30 cellular contexts compared by ENCODE assay signal in the genomic region with DNA sequence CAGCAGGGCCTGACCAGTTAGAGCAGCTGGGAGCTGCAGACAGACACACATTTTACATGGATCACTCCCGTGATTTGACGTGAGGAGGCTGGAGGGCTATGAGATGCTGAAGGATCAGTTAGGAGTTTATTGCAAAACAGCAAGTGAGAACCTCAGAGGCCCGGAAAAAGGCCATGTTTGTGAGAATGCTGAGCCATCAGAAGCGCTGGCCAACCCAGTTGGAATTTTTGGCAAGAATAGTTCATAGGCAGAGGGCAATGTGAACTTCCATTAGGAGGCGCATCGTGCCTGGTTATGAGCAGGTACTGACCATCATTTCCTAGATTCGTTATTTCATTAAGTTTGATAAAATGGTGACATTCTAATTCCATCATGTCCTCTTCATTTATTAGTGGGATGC.
"Had no signal": no experiment of that assay in that cellular context is flagged by ENCODE, and none has a peak within 500 bp of the region (broad histone marks: within the 10 kb centered on the region; RNA-seq: fewer than 3 reads in every experiment).

No MANE protein-coding gene starts in this region.

- ATAC-seq: activated CD4-positive, CD25-positive, alpha-beta regulatory T cell treated with anti-CD3 and anti-CD28 coated beads, Interleukin-2, amount 50 U/mL, for 24 hours; effector memory CD8-positive, alpha-beta T cell; left ventricle myocardium superior; stimulated activated effector memory CD8-positive, alpha-beta T cell treated with anti-CD3 and anti-CD28 coated beads, Interleukin-12 subunit alpha, Interleukin-12 subunit beta, amount 100 ng/mL, for 72 hours had no signal

- H3K4me3 ChIP-seq: ascending aorta, ovary, sigmoid colon, thoracic aorta, uterus had no signal

- H3K27ac Mint-ChIP-seq: activated CD4-positive, alpha-beta memory T cell treated with anti-CD3 and anti-CD28 coated beads for 36 hours; activated naive CD4-positive, alpha-beta T cell treated with anti-CD3 and anti-CD28 coated beads, Interleukin-2, amount 10 ng/mL, durations not matched to agents 7 days and 5 days; activated naive CD8-positive, alpha-beta T cell treated with anti-CD3 and anti-CD28 coated beads, Interleukin-2, amount 10 ng/mL, durations not matched to agents 7 days and 5 days; activated T-cell treated with anti-CD3 and anti-CD28 coated beads, Interleukin-2, amount 50 U/mL, for 24 hours; effector memory CD8-positive, alpha-beta T cell; nephron; progenitor cell of endocrine pancreas; stimulated activated effector memory CD8-positive, alpha-beta T cell treated with anti-CD3 and anti-CD28 coated beads, Interleukin-12 subunit alpha, Interleukin-12 subunit beta, amount 100 ng/mL, for 72 hours; stimulated activated naive CD8-positive, alpha-beta T cell treated with anti-CD3 and anti-CD28 coated beads, Interleukin-15, Interleukin-2, amounts not matched to agents 100 ng/mL and 50 ng/mL, for 24 hours; T-helper 1 cell treated with Interleukin-12 subunit alpha and Interleukin-12 subunit beta and Interleukin-4 antibody, amounts not matched to agents 30 μg/mL and 1 μg/mL, for 36 hours had no signal

- H3K27ac ChIP-seq: ascending aorta, brain microvascular endothelial cell, neutrophil, ovary, sigmoid colon, thoracic aorta, uterus, VCaP had no signal

- H3K4me3 Mint-ChIP-seq: activated CD4-positive, alpha-beta memory T cell treated with anti-CD3 and anti-CD28 coated beads for 36 hours; activated naive CD4-positive, alpha-beta T cell treated with anti-CD3 and anti-CD28 coated beads, Interleukin-2, amount 10 ng/mL, durations not matched to agents 7 days and 5 days; activated naive CD8-positive, alpha-beta T cell treated with anti-CD3 and anti-CD28 coated beads, Interleukin-2, amount 10 ng/mL, durations not matched to agents 7 days and 5 days; activated T-cell treated with anti-CD3 and anti-CD28 coated beads, Interleukin-2, amount 50 U/mL, for 24 hours; effector memory CD8-positive, alpha-beta T cell; nephron; stimulated activated effector memory CD8-positive, alpha-beta T cell treated with anti-CD3 and anti-CD28 coated beads, Interleukin-12 subunit alpha, Interleukin-12 subunit beta, amount 100 ng/mL, for 72 hours; stimulated activated naive CD8-positive, alpha-beta T cell treated with anti-CD3 and anti-CD28 coated beads, Interleukin-15, Interleukin-2, amounts not matched to agents 100 ng/mL and 50 ng/mL, for 24 hours; T-helper 1 cell treated with Interleukin-12 subunit alpha and Interleukin-12 subunit beta and Interleukin-4 antibody, amounts not matched to agents 30 μg/mL and 1 μg/mL, for 36 hours had no signal

- H3K27me3 ChIP-seq: ascending aorta, brain microvascular endothelial cell, ovary, sigmoid colon, uterus had no signal

- DNase-seq: activated CD4-positive, alpha-beta memory T cell treated with anti-CD3 and anti-CD28 coated beads for 36 hours; activated CD4-positive, alpha-beta T cell treated with anti-CD3 and anti-CD28 coated beads for 48 hours; activated CD8-positive, alpha-beta memory T cell treated with anti-CD3 and anti-CD28 coated beads, Interleukin-2, amount 50 U/mL, for 48 hours; activated gamma-delta T cell; activated naive CD4-positive, alpha-beta T cell treated with anti-CD3 and anti-CD28 coated beads, Interleukin-2, amount 10 ng/mL, durations not matched to agents 7 days and 5 days; activated naive CD8-positive, alpha-beta T cell treated with anti-CD3 and anti-CD28 coated beads, Interleukin-2, amount 10 ng/mL, durations not matched to agents 7 days and 5 days; activated T-cell treated with anti-CD3 and anti-CD28 coated beads, Interleukin-2, amount 50 U/mL, for 24 hours; brain microvascular endothelial cell; cortex of kidney; effector memory CD8-positive, alpha-beta T cell; left ventricle myocardium superior; mammary epithelial cell; ovary; retina; sigmoid colon; small intestine; stimulated activated CD4-positive, alpha-beta T cell treated with anti-CD3 and anti-CD28 coated beads, Interleukin-4, amount 100 ng/mL, for 24 hours; T-helper 9 cell; trophoblast cell; uterus had no signal

- H3K36me3 Mint-ChIP-seq: activated CD4-positive, alpha-beta memory T cell treated with anti-CD3 and anti-CD28 coated beads for 36 hours; activated naive CD4-positive, alpha-beta T cell treated with anti-CD3 and anti-CD28 coated beads, Interleukin-2, amount 10 ng/mL, durations not matched to agents 7 days and 5 days; activated naive CD8-positive, alpha-beta T cell treated with anti-CD3 and anti-CD28 coated beads, Interleukin-2, amount 10 ng/mL, durations not matched to agents 7 days and 5 days; stimulated activated effector memory CD8-positive, alpha-beta T cell treated with anti-CD3 and anti-CD28 coated beads, Interleukin-12 subunit alpha, Interleukin-12 subunit beta, amount 100 ng/mL, for 72 hours had no signal

- H3K36me3 ChIP-seq: ascending aorta, brain microvascular endothelial cell, neutrophil, ovary, sigmoid colon, thoracic aorta, uterus had no signal

- H3K4me1 ChIP-seq: ascending aorta, sigmoid colon, uterus had no signal

- H3K9me3 Mint-ChIP-seq: activated CD4-positive, alpha-beta memory T cell treated with anti-CD3 and anti-CD28 coated beads for 36 hours; activated naive CD4-positive, alpha-beta T cell treated with anti-CD3 and anti-CD28 coated beads, Interleukin-2, amount 10 ng/mL, durations not matched to agents 7 days and 5 days; activated naive CD8-positive, alpha-beta T cell treated with anti-CD3 and anti-CD28 coated beads, Interleukin-2, amount 10 ng/mL, durations not matched to agents 7 days and 5 days; activated T-cell treated with anti-CD3 and anti-CD28 coated beads, Interleukin-2, amount 50 U/mL, for 24 hours; effector memory CD8-positive, alpha-beta T cell; nephron; stimulated activated effector memory CD8-positive, alpha-beta T cell treated with anti-CD3 and anti-CD28 coated beads, Interleukin-12 subunit alpha, Interleukin-12 subunit beta, amount 100 ng/mL, for 72 hours; stimulated activated naive CD8-positive, alpha-beta T cell treated with anti-CD3 and anti-CD28 coated beads, Interleukin-15, Interleukin-2, amounts not matched to agents 100 ng/mL and 50 ng/mL, for 24 hours; T-helper 1 cell treated with Interleukin-12 subunit alpha and Interleukin-12 subunit beta and Interleukin-4 antibody, amounts not matched to agents 30 μg/mL and 1 μg/mL, for 36 hours had no signal

- H3K4me1 Mint-ChIP-seq: activated naive CD4-positive, alpha-beta T cell treated with anti-CD3 and anti-CD28 coated beads, Interleukin-2, amount 10 ng/mL, durations not matched to agents 7 days and 5 days; activated naive CD8-positive, alpha-beta T cell treated with anti-CD3 and anti-CD28 coated beads, Interleukin-2, amount 10 ng/mL, durations not matched to agents 7 days and 5 days; stimulated activated effector memory CD8-positive, alpha-beta T cell treated with anti-CD3 and anti-CD28 coated beads, Interleukin-12 subunit alpha, Interleukin-12 subunit beta, amount 100 ng/mL, for 72 hours had no signal

- H3K9me3 ChIP-seq: ascending aorta, neutrophil, ovary, sigmoid colon, thoracic aorta, uterus had no signal
